Comparison of ENCODE assay signal across 8 cellular contexts in the genomic region with DNA sequence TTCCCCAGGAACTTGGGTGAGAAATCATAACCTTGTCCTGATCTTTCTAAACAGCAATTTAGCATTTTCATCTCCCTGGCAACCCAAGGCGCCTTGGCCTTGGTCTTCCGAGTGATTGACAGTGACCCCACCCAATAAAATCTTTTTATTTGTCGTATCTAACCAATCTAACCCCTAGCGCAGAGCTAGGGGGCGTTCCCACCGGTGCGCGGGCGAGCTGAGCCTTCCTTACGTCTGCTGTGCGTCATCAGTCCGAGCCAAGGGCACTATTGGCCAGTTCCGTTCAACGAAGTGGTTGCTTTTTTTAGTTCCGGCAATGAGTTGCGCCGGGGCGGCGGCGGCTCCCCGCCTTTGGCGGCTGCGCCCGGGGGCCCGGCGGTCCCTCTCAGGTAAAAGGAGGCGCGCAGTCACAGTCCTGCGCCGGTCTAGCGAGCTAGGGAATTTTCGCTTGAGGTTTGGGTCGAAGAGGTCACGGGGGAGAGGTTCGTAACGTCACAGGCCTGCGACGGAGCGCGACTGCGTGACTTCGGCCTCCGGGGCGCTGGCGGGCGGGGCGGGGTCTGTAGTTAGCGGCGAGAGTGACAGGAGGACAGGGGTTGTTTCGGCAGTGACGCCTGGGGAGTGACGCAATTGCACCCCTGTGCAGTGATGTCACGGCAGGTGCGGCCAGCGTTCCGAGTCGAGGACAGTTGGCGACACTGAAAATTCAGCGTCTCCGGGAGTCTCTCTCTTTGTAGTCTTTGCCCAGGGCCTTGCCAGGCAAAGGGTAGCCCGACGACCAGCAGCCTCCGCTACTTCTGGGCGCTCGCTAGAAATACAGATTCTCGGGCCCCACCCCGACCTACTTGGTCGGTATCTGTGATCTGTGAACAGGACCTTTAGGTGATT. TPM values are rescaled to one million over a fixed set of nuclear protein-coding genes. Genes with fewer than 3 reads are reported as not detected.
A peak's percentile ranks its signal among the peaks of the same experiment; 100 is the strongest.
DNase-seq lines count a peak whose midpoint lies in the region; ATAC-seq and TF ChIP-seq lines count a peak whose summit lies in the region.

Gene COQ7, plus strand, starts transcription at position 266 of the 888 bp plus-strand sequence. Its CDS starts 51 bp downstream, at position 317.

- peak within 1 kb of the TSS; percentile 100 for H3K27ac ChIP-seq in KMS-11
- peak within 1 kb of the TSS; percentile 96 to 100 (median 98) for H3K27ac ChIP-seq in Peyer's patch
- H3K27ac ChIP-seq in esophagus (ENCODE audit: low read depth in 2 of 2, low read length in 1 of 2), result peak within 1 kb of the TSS; percentile 100

- H3K9ac ChIP-seq in KMS-11, result peak within 1 kb of the TSS; percentile 100
- H3K9ac ChIP-seq in mucosa of stomach (ENCODE audit: low read length), result peak within 1 kb of the TSS; percentile 98

- H3K9me3 ChIP-seq in Peyer's patch (no peaks in the 10 kb centered on the region), esophagus (ENCODE audit: control insufficient read depth in 2 of 2, insufficient read depth in 1 of 2, low read depth in 1 of 2, low read length in 1 of 2) (no peaks in the 10 kb centered on the region), mucosa of stomach (ENCODE audit: control insufficient read depth, low read length) (no peaks in the 10 kb centered on the region)

- H2AFZ ChIP-seq in KMS-11 (ENCODE audit: low read depth), result peak within 1 kb of the TSS; percentile 100

- H3K27me3 ChIP-seq in KMS-11 (ENCODE audit: insufficient read depth, low read depth), result no peaks in the 10 kb centered on the region
- no peaks in the 10 kb centered on the region for H3K27me3 ChIP-seq in Peyer's patch
- H3K27me3 ChIP-seq in esophagus (ENCODE audit: control insufficient read depth in 1 of 2, insufficient read depth in 2 of 2, low read length in 2 of 2), result no peaks in the 10 kb centered on the region
- H3K27me3 ChIP-seq in mucosa of stomach (ENCODE audit: control insufficient read depth, insufficient read depth, low read length), result no peaks in the 10 kb centered on the region

- H3K4me3 ChIP-seq in KMS-11 (IDR thresholded peaks at IDR 0.05; ENCODE audit: insufficient read depth, low read depth, low read length) (peak within 1 kb of the TSS; percentile 47), Peyer's patch (peak within 1 kb of the TSS; percentile 67 to 87 (median 80)), esophagus (ENCODE audit: low read depth in 1 of 2, low read length in 2 of 2) (peak within 1 kb of the TSS; percentile 80 to 83), mucosa of stomach (ENCODE audit: low read length) (peak within 1 kb of the TSS; percentile 95)

- 0% methylated on average over 68 of the region's 68 CpGs for WGBS in esophagus, 2 donors

- peak; percentile 83 for ATAC-seq in GM21737 (IDR thresholded peaks at IDR 0.05; ENCODE audit: unreplicated experiment)

- peaks cover 7% of the 10 kb centered on the region; the same call in 1 of the 2 replicates for H3K79me2 ChIP-seq in KMS-11 (ENCODE audit: insufficient read depth, low read depth)

- H4K20me1 ChIP-seq in KMS-11 (ENCODE audit: insufficient read depth), result no peaks in the 10 kb centered on the region

- H3K36me3 ChIP-seq in KMS-11 (ENCODE audit: insufficient read depth), result no peaks in the 10 kb centered on the region
- no peaks in the 10 kb centered on the region for H3K36me3 ChIP-seq in Peyer's patch
- H3K36me3 ChIP-seq in esophagus (ENCODE audit: control insufficient read depth in 2 of 2, insufficient read depth in 2 of 2, low read length in 1 of 2), result peaks cover under 1 to 4% of the 10 kb centered on the region in 2 donors
- no peaks in the 10 kb centered on the region for H3K36me3 ChIP-seq in mucosa of stomach (ENCODE audit: control insufficient read depth, insufficient read depth, low read length)

- TF ChIP-seq POLR2A in Peyer's patch (IDR thresholded peaks at IDR 0.05), result peak; percentile 67 to 74

- H3K4me1 ChIP-seq in KMS-11 (ENCODE audit: low read depth, poor library complexity, severe bottlenecking) (peaks cover 16% of the 10 kb centered on the region), Peyer's patch (peaks cover 0 to 4% (median 0%) of the 10 kb centered on the region in 4 donors), esophagus (ENCODE audit: control insufficient read depth in 2 of 2, insufficient read depth in 2 of 2, low read length in 1 of 2) (no peaks in the 10 kb centered on the region), mucosa of stomach (ENCODE audit: control insufficient read depth, insufficient read depth, low read length) (peaks cover 11% of the 10 kb centered on the region)

- TF ChIP-seq CTCF in KMS-11 (conservative IDR thresholded peaks at IDR 0.05; ENCODE audit: low read depth, low read length), result 0 out of 2 replicates have a peak, but pooled peaks have one; percentile 17
- TF ChIP-seq CTCF in Peyer's patch (IDR thresholded peaks at IDR 0.05), result peak in 2 of 6 experiments; percentile 15 to 26

- peak within 1 kb of the TSS; percentile 85 for H3K4me2 ChIP-seq in KMS-11

- peak; percentile 99 for DNase-seq in DMS53 (lab: John Stamatoyannopoulos, UW)
- DNase-seq in Peyer's patch, result peak; percentile 98 to 99 (median 99)
- peak; percentile 98 for DNase-seq in activated T-cell treated with anti-CD3 and anti-CD28 coated beads, Interleukin-2, amount 50 U/mL, for 48 hours
- peak; percentile 92 to 96 for DNase-seq in stimulated activated CD8-positive, alpha-beta memory T cell treated with anti-CD3 and anti-CD28 coated beads, Interleukin-7, amount 100 ng/mL, for 1 hour (ENCODE audit: low read depth in 2 of 2)

RNA-seq across cellular contexts. Expression of gene COQ7, which starts in this region (rescaled TPM):
- 10 to 100 TPM; 16.5 to 29.1 (median 20.6) TPM for total RNA-seq in Peyer's patch
- polyA plus RNA-seq in esophagus, result 10 to 100 TPM; 11.8 to 13.5 TPM

Comparison
In these comparisons a context has a peak if more than half of its experiments do, and no peak if none do; other contexts are left out.
1. Peak in every context shown above with its lines: DNase-seq, ATAC-seq, H3K4me3 ChIP-seq and H3K27ac ChIP-seq.